In genomic region chr1:155012052-155012546, GRCh38 we compare ENCODE assay signal across 9 cellular contexts. TPM values are rescaled to one million over a fixed set of nuclear protein-coding genes. Genes with fewer than 3 reads are reported as not detected.
DNase-seq lines count a peak whose midpoint lies in the region; ATAC-seq, FAIRE-seq and TF ChIP-seq lines count a peak whose summit lies in the region.
"Had no signal": no experiment of that assay in that cellular context is flagged by ENCODE, and none has a peak within 500 bp of the region (broad histone marks: within the 10 kb centered on the region; RNA-seq: fewer than 3 reads in every experiment).

No MANE protein-coding gene starts in this region.

- DNase-seq in GM23248 (peak; percentile 55), NCI-H226 (peak; percentile 77), K562 (ENCODE audit: extremely low read depth in 1 of 4, low spot score in 3 of 4) (peak; percentile 76 to 79 (median 78)), iPS-NIHi7 (ENCODE audit: extremely low spot score) (peak; percentile 89), stromal cell of bone marrow (ENCODE audit: low read depth) (peak; percentile 61), NCI-H1694 treated with DMSO at 0.1 percent for 48 hours (lab: John Stamatoyannopoulos, UW) (no peak), HCEC 1CT (no peak)

- peak; percentile 60 for FAIRE-seq in K562 (lab: Jason Lieb, UNC)

- H2AFZ ChIP-seq in GM23248 (no peak overlapping the region), K562 (ENCODE audit: low read depth, low read length) (no peak overlapping the region)

- ATAC-seq in K562 = peak; percentile 29
- ATAC-seq in GM21825 (IDR thresholded peaks at IDR 0.05; ENCODE audit: unreplicated experiment) = no peak

- in situ Hi-C loops in GM23248 (cut with MboI) = no loop called here
- in situ Hi-C loops in K562 (cut with MboI) = no loop called here

- intact Hi-C loops in K562 (cut with micrococcal nuclease) = no loop called here

- H3K4me3 ChIP-seq in GM23248 (no peak overlapping the region), K562 (no peak overlapping the region)

- H3F3A ChIP-seq in GM23248 (ENCODE audit: insufficient read depth) = no peaks in the 10 kb centered on the region

- CTCF ChIA-PET in K562 (lab: Yijun Ruan, JAX; ENCODE audit: low intra/inter-chr PET ratio) = no interaction called here

- POLR2A ChIA-PET in K562 (lab: Yijun Ruan, JAX) = interaction anchor here (0.6 to 1.9 kb wide), 12 partner anchors 7 to 1113 kb away, joined by 3 to 8 read pairs (median 3); partner anchors contain the start of genes ADAM15, FLAD1, LENEP and PMVK

- no peak overlapping the region for H3K4me2 ChIP-seq in GM23248 (ENCODE audit: unreplicated experiment)
- peak overlapping the region; percentile 19; the same call in 1 of the 2 replicates for H3K4me2 ChIP-seq in K562 (ENCODE audit: insufficient read depth, low read length)

- H3K9me3 ChIP-seq in GM23248 (ENCODE audit: low read depth) (no peaks in the 10 kb centered on the region), K562 (replicated peaks; ENCODE audit: control insufficient read depth, insufficient read depth, low read depth, low read length) (no peaks in the 10 kb centered on the region)

- H3K27me3 ChIP-seq in GM23248 (replicated peaks; ENCODE audit: insufficient read depth) (no peaks in the 10 kb centered on the region), K562 (ENCODE audit: control insufficient read depth in 2 of 2, insufficient read depth in 2 of 2, low read length in 2 of 2) (no peaks in the 10 kb centered on the region)

- H3K27ac ChIP-seq in GM23248 (no peak overlapping the region), K562 (ENCODE audit: extremely low read depth, low read depth, low read length) (peak overlapping the region; percentile 51; the same call in 2 of the 3 replicates)

- no peak for TF ChIP-seq RAD21 in K562 (CRISPR knock-in tag; conservative IDR thresholded peaks at IDR 0.05 in 1 of 2, IDR thresholded peaks at IDR 0.05 in 1 of 2)

- no peak overlapping the region for H3K9ac ChIP-seq in GM23248
- H3K9ac ChIP-seq in K562 (ENCODE audit: insufficient read depth in 1 of 2, low read depth in 2 of 2, low read length in 2 of 2) = peak overlapping the region in 1 of 2 experiments; percentile 80; a peak in 2 of 4 replicates

- H4K20me1 ChIP-seq in GM23248 (ENCODE audit: insufficient read depth) = no peaks in the 10 kb centered on the region
- H4K20me1 ChIP-seq in K562 (replicated peaks; ENCODE audit: control insufficient read depth, insufficient read depth, low read length) = no peaks in the 10 kb centered on the region; the same call in 1 of the 2 replicates

- peaks cover 12% of the 10 kb centered on the region for H3K79me2 ChIP-seq in GM23248 (ENCODE audit: insufficient read depth)
- H3K79me2 ChIP-seq in K562 (ENCODE audit: control insufficient read depth, insufficient read depth, low read length) = peaks cover 65% of the 10 kb centered on the region

- no peak for TF ChIP-seq CTCF in K562 (IDR thresholded peaks at IDR 0.05 in 2 of 3, conservative IDR thresholded peaks at IDR 0.05 in 1 of 3; ENCODE audit: insufficient read depth in 2 of 3, low read depth in 1 of 3, low read length in 3 of 3)

- WGBS in GM23248 (ENCODE audit: low coverage in 1 of 2, low lambda C conversion rate in 2 of 2, missing lambda C conversion rate in 2 of 2), 2 experiments = 19 to 31% methylated on average over 6 to 9 of the region's 9 CpGs
- WGBS in K562 (ENCODE audit: insufficient coverage, low coverage, missing lambda C conversion rate) = 11% methylated on average over 3 of the region's 9 CpGs

- no peak for TF ChIP-seq EP300 in K562 (IDR thresholded peaks at IDR 0.05; ENCODE audit: low read length)

- H3K36me3 ChIP-seq in GM23248 (ENCODE audit: low read depth) = no peaks in the 10 kb centered on the region
- H3K36me3 ChIP-seq in K562 (ENCODE audit: control insufficient read depth, insufficient read depth, low read length) = peaks cover 74% of the 10 kb centered on the region; the same call in 2 of the 3 replicates

- H3K4me1 ChIP-seq in GM23248 (ENCODE audit: insufficient read depth) = peaks cover 4% of the 10 kb centered on the region; the same call in 1 of the 2 replicates
- peaks cover 73 to 93% of the 10 kb centered on the region in 2 experiments for H3K4me1 ChIP-seq in K562 (replicated peaks in 1 of 2; ENCODE audit: control insufficient read depth in 2 of 2, insufficient read depth in 2 of 2, low read length in 2 of 2)

- no TSS peak for BruUV-seq in K562 (replicated peaks; lab: Mats Ljungman, UMichigan)

- TF ChIP-seq POLR2A in K562 (conservative IDR thresholded peaks at IDR 0.05) = no peak

- no peaks in the 10 kb centered on the region for H3K9me2 ChIP-seq in GM23248 (ENCODE audit: insufficient read depth)

- H3K9me1 ChIP-seq in K562 (ENCODE audit: control insufficient read depth, insufficient read depth, low read length) = no peaks in the 10 kb centered on the region

RNA-seq across cellular contexts. Expression of gene ZBTB7B, which starts 9.5 kb away (rescaled TPM):
- total RNA-seq in GM23248 (2014; rRNA removed; shearing (Covaris generic)) = 16.8 and 27.0 TPM in 2 replicates
- polyA plus RNA-seq in GM23248 (2016; fragmentation: Nextera tagmentation; extraction: Ambion mirVana) = 2.3 and 2.9 TPM in 2 replicates
- total RNA-seq in K562 (2011; cell fraction: chromatin; rRNA removed; ENCODE audit: low replicate concordance) = 24.5 and 77.3 TPM in 2 replicates
- total RNA-seq in K562 (2011; cell fraction: nucleolus; rRNA removed) = 49.9 and 53.4 TPM in 2 replicates
- total RNA-seq in K562 (2011; cell fraction: nucleoplasm; rRNA removed) = 27.5 and 32.6 TPM in 2 replicates
- 31.3 and 40.6 TPM in 2 replicates for total RNA-seq in K562 (2014; rRNA removed)
- total RNA-seq in K562 (2014; rRNA removed; fragmentation: Illumina TruSeq; extraction: Trizol) = 6.7 and 6.9 TPM in 2 replicates
- 21.9 and 23.3 TPM in 2 replicates for total RNA-seq in K562 (2015; rRNA removed; fragmentation: Illumina TruSeq; extraction: Trizol)
- total RNA-seq in K562 (2021) = 46.5 and 48.2 TPM in 2 replicates
- polyA plus RNA-seq in K562 (2011; rRNA removed) = 15.2 and 22.8 TPM in 2 replicates
- polyA plus RNA-seq in K562 (2011; cell fraction: cytosol; rRNA removed) = 27.8 and 66.6 TPM in 2 replicates
- 47.1 and 101 TPM in 2 replicates for polyA plus RNA-seq in K562 (2011; cell fraction: nucleus; rRNA removed)
- polyA plus RNA-seq in K562 (2012) = 26.0 and 38.2 TPM in 2 replicates
- polyA plus RNA-seq in K562 (2014; fragmentation: Illumina TruSeq; extraction: Trizol) = 13.5 and 25.7 TPM in 2 replicates
- polyA plus RNA-seq in K562 (2014; fragmentation: Nextera tagmentation; extraction: Ambion mirVana) = under 1 TPM; 0.04 to 0.08 TPM
- 23.2 and 28.7 TPM in 2 replicates for polyA plus RNA-seq in K562 (2014; rRNA removed)
- polyA minus RNA-seq in K562 (2011; rRNA and poly(A)+ RNA removed) = 7.6 and 11.9 TPM in 2 replicates
- 23.4 and 28.6 TPM in 2 replicates for polyA minus RNA-seq in K562 (2011; cell fraction: cytosol; rRNA and poly(A)+ RNA removed)
- 19.5 and 20.4 TPM in 2 replicates for polyA minus RNA-seq in K562 (2011; cell fraction: nucleus; rRNA and poly(A)+ RNA removed)

RNA-seq across cellular contexts. Expression of gene LENEP, which starts 18.7 kb away (rescaled TPM):
- not detected in 2 replicates for total RNA-seq in GM23248 (2014; rRNA removed; shearing (Covaris generic))
- polyA plus RNA-seq in GM23248 (2016; fragmentation: Nextera tagmentation; extraction: Ambion mirVana) (not detected in 2 replicates), K562 (2011; rRNA removed) (not detected in 2 replicates), K562 (2014; fragmentation: Illumina TruSeq; extraction: Trizol) (not detected in 2 replicates), K562 (2014; fragmentation: Nextera tagmentation; extraction: Ambion mirVana) (not detected), K562 (2014; rRNA removed) (0.23 and 0.35 TPM in 2 replicates)
- total RNA-seq in K562 (2011; cell fraction: chromatin; rRNA removed; ENCODE audit: low replicate concordance) = 4.5 and 15.4 TPM in 2 replicates
- 2.9 and 8.3 TPM in 2 replicates for total RNA-seq in K562 (2011; cell fraction: nucleolus; rRNA removed)
- 7.6 and 10.0 TPM in 2 replicates for total RNA-seq in K562 (2011; cell fraction: nucleoplasm; rRNA removed)
- total RNA-seq in K562 (2014; rRNA removed) (0.24 and 0.86 TPM in 2 replicates), K562 (2014; rRNA removed; fragmentation: Illumina TruSeq; extraction: Trizol) (0.47 TPM in 1 of 2 replicates, not detected in the other), K562 (2015; rRNA removed; fragmentation: Illumina TruSeq; extraction: Trizol) (0.45 and 0.87 TPM in 2 replicates), K562 (2021) (0.56 TPM in 1 of 2 replicates, not detected in the other)
- not detected in 2 replicates for polyA plus RNA-seq in K562 (2011; cell fraction: cytosol; rRNA removed)
- 1.0 and 1.1 TPM in 2 replicates for polyA plus RNA-seq in K562 (2011; cell fraction: nucleus; rRNA removed)
- polyA plus RNA-seq in K562 (2012) = 0.17 and 0.59 TPM in 2 replicates
- 1.4 and 3.2 TPM in 2 replicates for polyA minus RNA-seq in K562 (2011; rRNA and poly(A)+ RNA removed)
- not detected in 2 replicates for polyA minus RNA-seq in K562 (2011; cell fraction: cytosol; rRNA and poly(A)+ RNA removed)
- 1.1 and 3.6 TPM in 2 replicates for polyA minus RNA-seq in K562 (2011; cell fraction: nucleus; rRNA and poly(A)+ RNA removed)
- polyA plus RNA-seq: neural cell had no signal

RNA-seq across cellular contexts. Expression of gene DCST2, which starts 21.5 kb away (rescaled TPM):
- not detected in 2 replicates for total RNA-seq in GM23248 (2014; rRNA removed; shearing (Covaris generic))
- polyA plus RNA-seq in GM23248 (2016; fragmentation: Nextera tagmentation; extraction: Ambion mirVana) (0.14 and 0.16 TPM in 2 replicates), K562 (2011; rRNA removed) (0.49 and 1.1 TPM in 2 replicates), K562 (2014; fragmentation: Illumina TruSeq; extraction: Trizol) (0.10 TPM in 1 of 2 replicates, not detected in the other), K562 (2014; fragmentation: Nextera tagmentation; extraction: Ambion mirVana) (not detected), K562 (2014; rRNA removed) (0.22 and 0.37 TPM in 2 replicates)
- 1.1 and 2.4 TPM in 2 replicates for total RNA-seq in K562 (2011; cell fraction: chromatin; rRNA removed; ENCODE audit: low replicate concordance)
- total RNA-seq in K562 (2011; cell fraction: nucleolus; rRNA removed) = 1.3 and 1.7 TPM in 2 replicates
- 0.99 and 1.3 TPM in 2 replicates for total RNA-seq in K562 (2011; cell fraction: nucleoplasm; rRNA removed)
- total RNA-seq in K562 (2014; rRNA removed) (0.12 TPM in 1 of 2 replicates, not detected in the other), K562 (2014; rRNA removed; fragmentation: Illumina TruSeq; extraction: Trizol) (0.11 TPM in 1 of 2 replicates, not detected in the other), K562 (2015; rRNA removed; fragmentation: Illumina TruSeq; extraction: Trizol) (0.11 TPM in 1 of 2 replicates, not detected in the other), K562 (2021) (0.09 and 0.40 TPM in 2 replicates)
- 0.30 and 0.40 TPM in 2 replicates for polyA plus RNA-seq in K562 (2011; cell fraction: cytosol; rRNA removed)
- polyA plus RNA-seq in K562 (2011; cell fraction: nucleus; rRNA removed) = 9.0 and 9.2 TPM in 2 replicates
- polyA plus RNA-seq in K562 (2012) = 0.36 and 2.9 TPM in 2 replicates
- polyA minus RNA-seq in K562 (2011; rRNA and poly(A)+ RNA removed) = 0.24 and 0.25 TPM in 2 replicates
- not detected in 2 replicates for polyA minus RNA-seq in K562 (2011; cell fraction: cytosol; rRNA and poly(A)+ RNA removed)
- 0.33 and 0.40 TPM in 2 replicates for polyA minus RNA-seq in K562 (2011; cell fraction: nucleus; rRNA and poly(A)+ RNA removed)

RNA-seq across cellular contexts. Expression of gene DCST1, which starts 21.5 kb away (rescaled TPM):
- total RNA-seq in GM23248 (2014; rRNA removed; shearing (Covaris generic)) = not detected in 2 replicates
- polyA plus RNA-seq in GM23248 (2016; fragmentation: Nextera tagmentation; extraction: Ambion mirVana) = not detected in 2 replicates
- total RNA-seq in K562 (2011; cell fraction: chromatin; rRNA removed; ENCODE audit: low replicate concordance) = not detected in 2 replicates
- total RNA-seq in K562 (2011; cell fraction: nucleolus; rRNA removed) = not detected in 2 replicates
- not detected in 2 replicates for total RNA-seq in K562 (2011; cell fraction: nucleoplasm; rRNA removed)
- not detected in 2 replicates for total RNA-seq in K562 (2014; rRNA removed)
- not detected in 2 replicates for total RNA-seq in K562 (2014; rRNA removed; fragmentation: Illumina TruSeq; extraction: Trizol)
- total RNA-seq in K562 (2015; rRNA removed; fragmentation: Illumina TruSeq; extraction: Trizol) = not detected in 2 replicates
- total RNA-seq in K562 (2021) = not detected in 2 replicates
- not detected in 2 replicates for polyA plus RNA-seq in K562 (2011; rRNA removed)
- polyA plus RNA-seq in K562 (2011; cell fraction: cytosol; rRNA removed) = not detected in 2 replicates
- polyA plus RNA-seq in K562 (2011; cell fraction: nucleus; rRNA removed) = 0.08 and 0.10 TPM in 2 replicates
- 0.15 TPM in 1 of 2 replicates, not detected in the other for polyA plus RNA-seq in K562 (2012)
- not detected in 2 replicates for polyA plus RNA-seq in K562 (2014; fragmentation: Illumina TruSeq; extraction: Trizol)
- polyA plus RNA-seq in K562 (2014; fragmentation: Nextera tagmentation; extraction: Ambion mirVana) = not detected
- polyA plus RNA-seq in K562 (2014; rRNA removed) = not detected in 2 replicates
- not detected in 2 replicates for polyA minus RNA-seq in K562 (2011; rRNA and poly(A)+ RNA removed)
- not detected in 2 replicates for polyA minus RNA-seq in K562 (2011; cell fraction: cytosol; rRNA and poly(A)+ RNA removed)
- not detected in 2 replicates for polyA minus RNA-seq in K562 (2011; cell fraction: nucleus; rRNA and poly(A)+ RNA removed)
- polyA plus RNA-seq: neural cell had no signal

RNA-seq across cellular contexts. Expression of gene FLAD1, which starts 29.0 kb away (rescaled TPM):
- total RNA-seq in GM23248 (2014; rRNA removed; shearing (Covaris generic)) = 15.6 and 21.3 TPM in 2 replicates
- 26.4 and 30.2 TPM in 2 replicates for polyA plus RNA-seq in GM23248 (2016; fragmentation: Nextera tagmentation; extraction: Ambion mirVana)
- total RNA-seq in K562 (2011; cell fraction: chromatin; rRNA removed; ENCODE audit: low replicate concordance) = 46.3 and 135 TPM in 2 replicates
- total RNA-seq in K562 (2011; cell fraction: nucleolus; rRNA removed) = 130 and 141 TPM in 2 replicates
- 76.0 and 76.6 TPM in 2 replicates for total RNA-seq in K562 (2011; cell fraction: nucleoplasm; rRNA removed)
- 67.0 and 87.6 TPM in 2 replicates for total RNA-seq in K562 (2014; rRNA removed)
- 41.3 and 56.1 TPM in 2 replicates for total RNA-seq in K562 (2014; rRNA removed; fragmentation: Illumina TruSeq; extraction: Trizol)
- total RNA-seq in K562 (2015; rRNA removed; fragmentation: Illumina TruSeq; extraction: Trizol) = 65.8 and 68.6 TPM in 2 replicates
- 74.4 and 79.8 TPM in 2 replicates for total RNA-seq in K562 (2021)
- 61.2 and 75.6 TPM in 2 replicates for polyA plus RNA-seq in K562 (2011; rRNA removed)
- polyA plus RNA-seq in K562 (2011; cell fraction: cytosol; rRNA removed) = 82.9 and 126 TPM in 2 replicates
- polyA plus RNA-seq in K562 (2011; cell fraction: nucleus; rRNA removed) = 209 and 292 TPM in 2 replicates
- polyA plus RNA-seq in K562 (2012) = 54.0 and 57.9 TPM in 2 replicates
- polyA plus RNA-seq in K562 (2014; fragmentation: Illumina TruSeq; extraction: Trizol) = 78.8 and 82.3 TPM in 2 replicates
- 10 to 100 TPM; 24.9 to 46.7 TPM for polyA plus RNA-seq in K562 (2014; fragmentation: Nextera tagmentation; extraction: Ambion mirVana)
- 85.8 and 98.9 TPM in 2 replicates for polyA plus RNA-seq in K562 (2014; rRNA removed)
- polyA minus RNA-seq in K562 (2011; rRNA and poly(A)+ RNA removed) = 50.8 and 69.7 TPM in 2 replicates
- polyA minus RNA-seq in K562 (2011; cell fraction: cytosol; rRNA and poly(A)+ RNA removed) = 40.4 and 52.6 TPM in 2 replicates
- polyA minus RNA-seq in K562 (2011; cell fraction: nucleus; rRNA and poly(A)+ RNA removed) = 49.7 and 53.7 TPM in 2 replicates

Comparison
In these comparisons a context has a peak if more than half of its experiments do, and no peak if none do; other contexts are left out.
1. DNase-seq: peak in GM23248 (single experiment), NCI-H226 (single experiment), K562 (4 of 4), iPS-NIHi7 (single experiment) and stromal cell of bone marrow (single experiment); none in NCI-H1694 treated with DMSO at 0.1 percent for 48 hours (single experiment) and HCEC 1CT (single experiment).